ENCODE assay signal across 15 cellular contexts in the genomic region with DNA sequence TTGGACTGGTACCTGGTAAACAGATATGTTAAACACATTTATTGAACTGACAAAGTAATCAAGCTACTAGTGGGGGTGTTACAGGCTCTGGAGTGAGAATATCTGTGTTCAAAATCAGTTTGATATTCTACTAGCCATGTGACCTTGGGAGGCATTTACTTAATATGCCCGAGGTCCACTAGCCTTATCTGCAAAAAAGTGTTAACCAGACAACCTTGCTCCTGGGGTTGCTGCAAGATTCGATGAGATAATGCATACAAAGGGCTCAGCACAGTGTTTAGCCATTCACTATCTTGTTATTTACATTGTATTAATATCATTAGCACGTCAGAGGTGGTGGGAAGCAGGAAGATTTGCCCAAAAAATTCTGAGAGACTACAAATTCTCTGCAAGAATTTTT.
"Had no signal": no experiment of that assay in that cellular context is flagged by ENCODE, and none has a peak within 500 bp of the region (broad histone marks: within the 10 kb centered on the region; RNA-seq: fewer than 3 reads in every experiment).

No MANE protein-coding gene starts in this region.

- H3K27ac ChIP-seq: colonic mucosa, lower lobe of right lung, neutrophil had no signal

- H3K27me3 ChIP-seq: colonic mucosa, neutrophil, right atrium auricular region had no signal

- H3K4me1 ChIP-seq: colonic mucosa, lower lobe of right lung had no signal

- H3K9me3 ChIP-seq: colonic mucosa, lower lobe of right lung, neutrophil, right atrium auricular region had no signal

- ATAC-seq: lower lobe of right lung had no signal

- H3K4me3 ChIP-seq: colonic mucosa, lower lobe of right lung, right atrium auricular region had no signal

- DNase-seq: cerebellar nuclear complex; colonic mucosa; dermis blood vessel endothelial cell; foreskin melanocyte; head of caudate nucleus; hypothalamus; kidney glomerular epithelial cell; lower lobe of right lung; naive B cell; posterior cingulate gyrus; small intestine; stimulated activated CD4-positive, alpha-beta T cell treated with anti-CD3 and anti-CD28 coated beads, Interleukin-2, amount 100 ng/mL, for 48 hours; stimulated activated naive CD4-positive, alpha-beta T cell treated with Interleukin-2 at 50 U/mL for 16 hours had no signal

- H3K36me3 ChIP-seq: colonic mucosa, lower lobe of right lung, neutrophil, right atrium auricular region had no signal
